Comparison of ENCODE assay signal across 10 cellular contexts in genomic region chr20:2658414-2659354, GRCh38. TPM values are rescaled to one million over a fixed set of nuclear protein-coding genes. Genes with fewer than 3 reads are reported as not detected.
DNase-seq lines count a peak whose midpoint lies in the region; ATAC-seq and TF ChIP-seq lines count a peak whose summit lies in the region.
"Had no signal": no experiment of that assay in that cellular context is flagged by ENCODE, and none has a peak within 500 bp of the region (broad histone marks: within the 10 kb centered on the region; RNA-seq: fewer than 3 reads in every experiment).

No MANE protein-coding gene starts in this region.

- no peak overlapping the region for H2AK5ac ChIP-seq in neuronal stem cell (ENCODE audit: low read depth, low read length)

- H3K4me3 ChIP-seq in PC-3 (ENCODE audit: low read length) (no peak overlapping the region), neuronal stem cell (ENCODE audit: low read length in 2 of 2) (no peak overlapping the region)
- H3K4me3 ChIP-seq: lower lobe of right lung, upper lobe of right lung had no signal

- ATAC-seq in PC-3 (peak; percentile 37), GM18511 (IDR thresholded peaks at IDR 0.05; ENCODE audit: unreplicated experiment) (no peak)
- ATAC-seq: lower lobe of right lung, upper lobe of right lung had no signal

- WGBS in neuronal stem cell (ENCODE audit: extremely low coverage in 2 of 2, insufficient read length in 2 of 2, insufficient replicate concordance in 1 of 2), 2 donors, result no CpG with 5 or more reads among the region's 13 CpGs

- BruUV-seq in PC-3 (replicated peaks; lab: Mats Ljungman, UMichigan), result no TSS peak

- H3K14ac ChIP-seq in neuronal stem cell (ENCODE audit: low read length), result no peak overlapping the region

- TF ChIP-seq CTCF in 22Rv1 (IDR thresholded peaks at IDR 0.05) (no peak), PC-3 (conservative IDR thresholded peaks at IDR 0.05; ENCODE audit: low read depth, low read length) (no peak), chondrocyte (IDR thresholded peaks at IDR 0.05) (no peak)

- peaks cover 55% of the 10 kb centered on the region for H3K36me3 Mint-ChIP-seq in chondrocyte (ENCODE audit: low read depth)

- peaks cover 30% of the 10 kb centered on the region for H3K4me1 Mint-ChIP-seq in chondrocyte (ENCODE audit: low read depth)

- no peak overlapping the region for H3K18ac ChIP-seq in neuronal stem cell (ENCODE audit: low read length)

- no peaks in the 10 kb centered on the region for H3K27me3 Mint-ChIP-seq in chondrocyte (ENCODE audit: low read depth)

- H4K91ac ChIP-seq in neuronal stem cell (ENCODE audit: low read depth, low read length, poor library complexity), result no peak overlapping the region

- peaks cover 11% of the 10 kb centered on the region for H3K79me1 ChIP-seq in neuronal stem cell (ENCODE audit: low read depth, low read length)

- peaks cover 26% of the 10 kb centered on the region for H3K4me1 ChIP-seq in PC-3 (ENCODE audit: insufficient read depth, low read length)
- H3K4me1 ChIP-seq in neuronal stem cell (ENCODE audit: control insufficient read depth in 2 of 2, insufficient read depth in 1 of 2, low read depth in 1 of 2, low read length in 2 of 2), result peaks cover 12% of the 10 kb centered on the region in 2 donors

- no peak overlapping the region for H3K4me2 ChIP-seq in PC-3 (ENCODE audit: low read length)
- H3K4me2 ChIP-seq in neuronal stem cell (ENCODE audit: insufficient read depth, low read length, poor library complexity, severe bottlenecking), result no peak overlapping the region

- no peaks in the 10 kb centered on the region for H3K9me3 ChIP-seq in PC-3 (ENCODE audit: low read length)
- H3K9me3 ChIP-seq in neuronal stem cell (replicated peaks in 1 of 2; ENCODE audit: control insufficient read depth in 2 of 2, insufficient read depth in 1 of 2, low read depth in 1 of 2, low read length in 2 of 2), result no peaks in the 10 kb centered on the region
- H3K9me3 ChIP-seq: lower lobe of right lung, upper lobe of right lung had no signal

- H3K9me3 Mint-ChIP-seq in chondrocyte (ENCODE audit: low read depth), result no peaks in the 10 kb centered on the region

- H3K4me3 Mint-ChIP-seq in chondrocyte (ENCODE audit: unreplicated experiment), result no peak overlapping the region

- H3K27ac ChIP-seq in 22Rv1 (peak overlapping the region; percentile 20), PC-3 (ENCODE audit: low read length) (no peak overlapping the region), neuronal stem cell (replicated peaks; ENCODE audit: low read length) (no peak overlapping the region)
- H3K27ac ChIP-seq: lower lobe of right lung, upper lobe of right lung had no signal

- H3K79me2 ChIP-seq in PC-3 (ENCODE audit: low read length), result peaks cover 56% of the 10 kb centered on the region

- peaks cover 60% of the 10 kb centered on the region for H4K20me1 ChIP-seq in PC-3 (ENCODE audit: low read length)

- no peak overlapping the region for H2BK15ac ChIP-seq in neuronal stem cell (ENCODE audit: low read length)

- no peak overlapping the region for H2BK120ac ChIP-seq in neuronal stem cell (ENCODE audit: low read depth, low read length)

- POLR2A ChIA-PET in PC-3 (lab: Charles Lee; ENCODE audit: unreplicated experiment), result no interaction called here

- H3K9me2 ChIP-seq in PC-3 (replicated peaks; ENCODE audit: low read length), result no peaks in the 10 kb centered on the region

- in situ Hi-C loops in G401 (cut with HindIII; ENCODE audit: low sequenced_read_pairs), result no loop called here

- H3K27me3 ChIP-seq in PC-3 (ENCODE audit: low read length), result no peaks in the 10 kb centered on the region
- no peaks in the 10 kb centered on the region for H3K27me3 ChIP-seq in neuronal stem cell (ENCODE audit: control insufficient read depth in 3 of 3, insufficient read depth in 3 of 3, low read depth in 1 of 3, low read length in 3 of 3)
- H3K27me3 ChIP-seq: upper lobe of right lung had no signal

- H3F3A ChIP-seq in PC-3 (ENCODE audit: low read length, unreplicated experiment), result peaks cover 50% of the 10 kb centered on the region

- no peak overlapping the region for H2BK5ac ChIP-seq in neuronal stem cell (ENCODE audit: low read length)

- CTCF ChIA-PET in PC-3 (lab: Charles Lee), result no interaction called here

- no peak overlapping the region for H4K8ac ChIP-seq in neuronal stem cell (ENCODE audit: low read depth, low read length)

- intact Hi-C loops in PC-3 (cut with micrococcal nuclease), result no loop called here

- DNase-seq in G401 (ENCODE audit: low spot score) (peak; percentile 51), PC-3 (peak; percentile 36), chondrocyte (ENCODE audit: low spot score) (no peak), neuronal stem cell (ENCODE audit: low spot score) (no peak), LoVo (ENCODE audit: low spot score) (no peak)
- no peak for DNase-seq in effector CD4-positive, alpha-beta T cell
- DNase-seq: lower lobe of right lung, upper lobe of right lung had no signal

- H2AFZ ChIP-seq in PC-3 (ENCODE audit: low read length), result no peak overlapping the region
- H2AFZ ChIP-seq in neuronal stem cell (ENCODE audit: low read length), result no peak overlapping the region

- H3K36me3 ChIP-seq in PC-3 (ENCODE audit: low read depth, low read length) (peaks cover 78% of the 10 kb centered on the region), neuronal stem cell (replicated peaks in 1 of 2; ENCODE audit: control insufficient read depth in 2 of 2, insufficient read depth in 2 of 2, low read length in 2 of 2) (peaks cover 70 to 86% of the 10 kb centered on the region in 2 donors)

- no peak overlapping the region for H3K23ac ChIP-seq in neuronal stem cell (ENCODE audit: low read depth, low read length, poor library complexity)

- H3K27ac Mint-ChIP-seq in chondrocyte (ENCODE audit: unreplicated experiment), result peak overlapping the region; percentile 47

- H3K9ac ChIP-seq in PC-3 (ENCODE audit: low read length), result no peak overlapping the region
- no peak overlapping the region for H3K9ac ChIP-seq in neuronal stem cell (ENCODE audit: low read depth, low read length, poor library complexity)

- no peak overlapping the region for H2BK12ac ChIP-seq in neuronal stem cell (ENCODE audit: low read length)

- H3K4ac ChIP-seq in neuronal stem cell (ENCODE audit: low read length), result no peak overlapping the region

RNA-seq across cellular contexts. Expression of gene IDH3B, which starts 5.3 kb away (rescaled TPM):
- 204 and 239 TPM in 2 replicates for total RNA-seq in G401 (2014; rRNA removed; shearing (Covaris generic))
- total RNA-seq in PC-3 (2014; rRNA removed) (261 and 269 TPM in 2 replicates), chondrocyte (56.5 to 65.9 TPM (median 57.1 TPM) in 3 replicates)
- polyA plus RNA-seq in neuronal stem cell (2013, experiment 1 of 2), result 44.0 TPM
- polyA plus RNA-seq in neuronal stem cell (2013, experiment 2 of 2), result 43.1 TPM

RNA-seq across cellular contexts. Expression of gene NOP56, which starts 6.3 kb away (rescaled TPM):
- total RNA-seq in G401 (2014; rRNA removed; shearing (Covaris generic)), result 249 and 340 TPM in 2 replicates
- 570 and 642 TPM in 2 replicates for total RNA-seq in PC-3 (2014; rRNA removed)
- total RNA-seq in chondrocyte, result 103 to 166 TPM (median 118 TPM) in 3 replicates
- 194 TPM for polyA plus RNA-seq in neuronal stem cell (2013, experiment 1 of 2)
- 188 TPM for polyA plus RNA-seq in neuronal stem cell (2013, experiment 2 of 2)

RNA-seq across cellular contexts. Expression of gene EBF4, which starts 33.9 kb away (rescaled TPM):
- 0.25 TPM in 1 of 2 replicates, not detected in the other for total RNA-seq in G401 (2014; rRNA removed; shearing (Covaris generic))
- total RNA-seq in PC-3 (2014; rRNA removed) (0.98 and 1.8 TPM in 2 replicates), chondrocyte (8.0 to 15.2 TPM (median 11.4 TPM) in 3 replicates)
- polyA plus RNA-seq in neuronal stem cell (2013, experiment 1 of 2), result 19.6 TPM
- 17.3 TPM for polyA plus RNA-seq in neuronal stem cell (2013, experiment 2 of 2)

Comparison
In these comparisons a context has a peak if more than half of its experiments do, and no peak if none do; other contexts are left out.
1. DNase-seq: peak in G401 (single experiment) and PC-3 (single experiment); none in chondrocyte (single experiment), neuronal stem cell (single experiment), LoVo (single experiment) and effector CD4-positive, alpha-beta T cell (single experiment).